In the genomic region with DNA sequence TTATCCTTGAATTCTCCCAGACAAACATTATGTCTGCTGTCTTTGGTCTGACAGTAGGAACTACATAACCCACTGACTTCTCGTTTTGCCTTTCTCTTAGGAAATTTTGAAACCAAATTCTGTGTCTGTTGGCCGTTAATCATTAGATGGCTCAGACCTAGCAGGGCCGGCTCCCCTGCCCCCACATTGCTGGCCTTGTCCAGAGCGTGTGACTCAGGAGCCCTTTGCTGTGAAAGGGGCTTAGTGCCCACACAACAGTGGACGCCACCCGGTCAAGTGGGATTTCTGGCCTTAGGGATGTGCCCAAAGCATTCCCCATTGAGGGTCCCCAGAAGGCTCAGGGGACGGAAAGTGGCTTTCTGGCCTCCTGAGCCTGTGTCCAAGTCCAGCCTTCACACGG, we compare ENCODE assay signal across 11 cellular contexts.
DNase-seq lines count a peak whose midpoint lies in the region; ATAC-seq and TF ChIP-seq lines count a peak whose summit lies in the region.
"Had no signal": no experiment of that assay in that cellular context is flagged by ENCODE, and none has a peak within 500 bp of the region (broad histone marks: within the 10 kb centered on the region; RNA-seq: fewer than 3 reads in every experiment).

No MANE protein-coding gene starts in this region.

- H3K9me3 Mint-ChIP-seq in glutamatergic neuron (ENCODE audit: unreplicated experiment): peaks cover 5% of the 10 kb centered on the region
- H3K9me3 Mint-ChIP-seq in stimulated activated naive CD8-positive, alpha-beta T cell treated with anti-CD3 and anti-CD28 coated beads, Interleukin-15, amount 100 ng/mL, for 72 hours: peaks cover 5 to 6% of the 10 kb centered on the region in 2 donors
- H3K9me3 Mint-ChIP-seq: CD4-positive, alpha-beta T cell had no signal

- no peak overlapping the region for H3K4me3 Mint-ChIP-seq in glutamatergic neuron (ENCODE audit: unreplicated experiment)
- H3K4me3 Mint-ChIP-seq in stimulated activated naive CD8-positive, alpha-beta T cell treated with anti-CD3 and anti-CD28 coated beads, Interleukin-15, amount 100 ng/mL, for 72 hours: no peak overlapping the region
- H3K4me3 Mint-ChIP-seq: CD4-positive, alpha-beta T cell; central memory CD8-positive, alpha-beta T cell had no signal

- H3K4me1 ChIP-seq in spleen: peaks cover 4 to 68% (median 28%) of the 10 kb centered on the region in 6 donors

- no peak for TF ChIP-seq CTCF in HL-60 (IDR thresholded peaks at IDR 0.05; ENCODE audit: insufficient read depth, low read length)
- TF ChIP-seq CTCF in glutamatergic neuron (IDR thresholded peaks at IDR 0.05; ENCODE audit: partially characterized antibody, unreplicated experiment): no peak
- TF ChIP-seq CTCF in spleen (IDR thresholded peaks at IDR 0.05 in 8 of 11, conservative IDR thresholded peaks at IDR 0.05 in 3 of 11): no peak

- H3K9me3 ChIP-seq in spleen: peaks cover 0 to 4% (median 3%) of the 10 kb centered on the region in 8 donors
- H3K9me3 ChIP-seq: gastrocnemius medialis had no signal

- H3K27me3 ChIP-seq in HL-60 (ENCODE audit: insufficient read depth, poor library complexity, severe bottlenecking) (no peaks in the 10 kb centered on the region), spleen (replicated peaks in 1 of 7) (no peaks in the 10 kb centered on the region)
- H3K27me3 ChIP-seq: gastrocnemius medialis had no signal

- peaks cover 0 to 4% (median 4%) of the 10 kb centered on the region in 6 donors for H3K36me3 ChIP-seq in spleen

- intact Hi-C loops in spleen (cut with DNase I; ENCODE audit: low total_unique reads): loop anchor here (10.0 kb wide), 4 partner anchors 368 to 738 kb away; no protein-coding TSS in a partner anchor

- no peak for ATAC-seq in stimulated activated naive CD8-positive, alpha-beta T cell treated with anti-CD3 and anti-CD28 coated beads, Interleukin-15, amount 100 ng/mL, for 72 hours
- no peak for ATAC-seq in HG03442 (IDR thresholded peaks at IDR 0.05; ENCODE audit: unreplicated experiment)

- no peak overlapping the region for H3K27ac Mint-ChIP-seq in glutamatergic neuron (ENCODE audit: unreplicated experiment)
- H3K27ac Mint-ChIP-seq in stimulated activated naive CD8-positive, alpha-beta T cell treated with anti-CD3 and anti-CD28 coated beads, Interleukin-15, amount 100 ng/mL, for 72 hours: no peak overlapping the region
- H3K27ac Mint-ChIP-seq: activated naive CD4-positive, alpha-beta T cell treated with anti-CD3 and anti-CD28 coated beads, Interleukin-2, amount 50 U/mL, for 72 hours; CD4-positive, alpha-beta T cell had no signal

- no peak for TF ChIP-seq POLR2A in spleen (IDR thresholded peaks at IDR 0.05)

- H3K27me3 Mint-ChIP-seq in glutamatergic neuron (ENCODE audit: unreplicated experiment): peaks cover 2% of the 10 kb centered on the region
- no peaks in the 10 kb centered on the region for H3K27me3 Mint-ChIP-seq in stimulated activated naive CD8-positive, alpha-beta T cell treated with anti-CD3 and anti-CD28 coated beads, Interleukin-15, amount 100 ng/mL, for 72 hours
- H3K27me3 Mint-ChIP-seq: CD4-positive, alpha-beta T cell; central memory CD8-positive, alpha-beta T cell had no signal

- peaks cover 2% of the 10 kb centered on the region for H3K4me1 Mint-ChIP-seq in glutamatergic neuron (ENCODE audit: low read depth, unreplicated experiment)
- H3K4me1 Mint-ChIP-seq in stimulated activated naive CD8-positive, alpha-beta T cell treated with anti-CD3 and anti-CD28 coated beads, Interleukin-15, amount 100 ng/mL, for 72 hours: peaks cover 12% of the 10 kb centered on the region
- H3K4me1 Mint-ChIP-seq: central memory CD8-positive, alpha-beta T cell had no signal

- WGBS in spleen, 5 donors: 45 to 83% (median 62%) methylated on average over 6 to 8 of the region's 8 CpGs

- H3K27ac ChIP-seq in HL-60 (replicated peaks) (peak overlapping the region; percentile 86), spleen (peak overlapping the region in 1 of 8 donors; percentile 5)

- DNase-seq in HL-60 (ENCODE audit: low read depth in 1 of 2, low spot score in 1 of 2): peak; percentile 57 to 63
- DNase-seq in SKM-1 (lab: John Stamatoyannopoulos, UW; ENCODE audit: unreplicated experiment): peak; percentile 27
- peak; percentile 7 for DNase-seq in glutamatergic neuron
- peak; percentile 76 for DNase-seq in spleen
- DNase-seq in stimulated activated naive CD8-positive, alpha-beta T cell treated with anti-CD3 and anti-CD28 coated beads, Interleukin-15, amount 100 ng/mL, for 72 hours: no peak
- no peak for DNase-seq in activated CD8-positive, alpha-beta memory T cell treated with anti-CD3 and anti-CD28 coated beads, Interleukin-2, amount 50 U/mL, for 4 hours

- peaks cover 10% of the 10 kb centered on the region for H3K36me3 Mint-ChIP-seq in glutamatergic neuron (ENCODE audit: unreplicated experiment)

- H3K4me3 ChIP-seq in HL-60 (replicated peaks; ENCODE audit: insufficient read depth, low read length): no peak overlapping the region
- H3K4me3 ChIP-seq in spleen: no peak overlapping the region
- H3K4me3 ChIP-seq: gastrocnemius medialis had no signal

Comparison
In these comparisons a context has a peak if more than half of its experiments do, and no peak if none do; other contexts are left out.
1. DNase-seq: peak in HL-60 (2 of 2), SKM-1 (single experiment), glutamatergic neuron (single experiment) and spleen (single experiment); none in stimulated activated naive CD8-positive, alpha-beta T cell treated with anti-CD3 and anti-CD28 coated beads, Interleukin-15, amount 100 ng/mL, for 72 hours (0 of 2) and activated CD8-positive, alpha-beta memory T cell treated with anti-CD3 and anti-CD28 coated beads, Interleukin-2, amount 50 U/mL, for 4 hours (single experiment).